In genomic region chr6:54173084-54173483, GRCh38 we compare ENCODE assay signal across 28 cellular contexts.
DNase-seq lines count a peak whose midpoint lies in the region; ATAC-seq lines count a peak whose summit lies in the region.
"Had no signal": no experiment of that assay in that cellular context is flagged by ENCODE, and none has a peak within 500 bp of the region (broad histone marks: within the 10 kb centered on the region; RNA-seq: fewer than 3 reads in every experiment).

No MANE protein-coding gene starts in this region.

- no peaks in the 10 kb centered on the region for H3K4me1 Mint-ChIP-seq in activated CD4-positive, alpha-beta memory T cell treated with anti-CD3 and anti-CD28 coated beads for 36 hours (ENCODE audit: low read depth)
- H3K4me1 Mint-ChIP-seq: B cell; CD8-positive, alpha-beta memory T cell; H9; mesothelial cell of epicardium; natural killer cell; WTC11 had no signal

- peak overlapping the region; percentile 9 for H3K4me2 ChIP-seq in skeletal muscle satellite cell (ENCODE audit: low read length)
- H3K4me2 ChIP-seq: smooth muscle cell had no signal

- H3K4me3 Mint-ChIP-seq in activated CD4-positive, alpha-beta memory T cell treated with anti-CD3 and anti-CD28 coated beads for 36 hours: no peak overlapping the region
- H3K4me3 Mint-ChIP-seq: activated T-helper 1 cell treated with anti-CD3 and anti-CD28 coated beads, Interleukin-12 subunit alpha, Interleukin-12 subunit beta, Interleukin-2, Interleukin-4 antibody, amounts not matched to agents 30 ng/mL and 10 ng/mL and 1 ng/mL, durations not matched to agents 14 hours and 24 hours and 36 hours; B cell; CD8-positive, alpha-beta memory T cell; H9; mesothelial cell of epicardium; natural killer cell; WTC11 had no signal

- no peaks in the 10 kb centered on the region for H3K36me3 ChIP-seq in skeletal muscle satellite cell (ENCODE audit: insufficient read depth, low read length)
- H3K36me3 ChIP-seq: breast epithelium, tibial artery had no signal

- CTCF ChIA-PET in activated CD4-positive, alpha-beta memory T cell treated with anti-CD3 and anti-CD28 coated beads for 36 hours (lab: Charles Lee): no interaction called here

- POLR2A ChIA-PET in activated CD4-positive, alpha-beta memory T cell treated with anti-CD3 and anti-CD28 coated beads for 36 hours (lab: Charles Lee): no interaction called here

- intact Hi-C loops in Right ventricle myocardium superior (cut with DNase I): no loop called here
- intact Hi-C loops in cardiac septum (cut with DNase I): no loop called here
- intact Hi-C loops in activated CD4-positive, alpha-beta memory T cell treated with anti-CD3 and anti-CD28 coated beads for 36 hours (cut with micrococcal nuclease): no loop called here

- no peak overlapping the region for H3K4me3 ChIP-seq in skeletal muscle satellite cell (ENCODE audit: low read length)
- H3K4me3 ChIP-seq: breast epithelium, esophagus muscularis mucosa, smooth muscle cell, tibial artery had no signal

- H3K9me3 Mint-ChIP-seq in activated CD4-positive, alpha-beta memory T cell treated with anti-CD3 and anti-CD28 coated beads for 36 hours: peaks cover 5% of the 10 kb centered on the region
- H3K9me3 Mint-ChIP-seq: activated T-helper 1 cell treated with anti-CD3 and anti-CD28 coated beads, Interleukin-12 subunit alpha, Interleukin-12 subunit beta, Interleukin-2, Interleukin-4 antibody, amounts not matched to agents 30 ng/mL and 10 ng/mL and 1 ng/mL, durations not matched to agents 14 hours and 24 hours and 36 hours had no signal

- no peaks in the 10 kb centered on the region for H3K27me3 Mint-ChIP-seq in activated CD4-positive, alpha-beta memory T cell treated with anti-CD3 and anti-CD28 coated beads for 36 hours
- H3K27me3 Mint-ChIP-seq: B cell; CD8-positive, alpha-beta memory T cell had no signal

- peak overlapping the region; percentile 33 for H3K9ac ChIP-seq in skeletal muscle satellite cell (ENCODE audit: low read depth, low read length)

- ATAC-seq in Right ventricle myocardium superior (ENCODE audit: poor library complexity) (peak; percentile 31), HG02623 (IDR thresholded peaks at IDR 0.05; ENCODE audit: unreplicated experiment) (no peak)
- ATAC-seq: natural killer cell, Right ventricle myocardium inferior, WTC11 had no signal

- H3K27ac Mint-ChIP-seq in activated CD4-positive, alpha-beta memory T cell treated with anti-CD3 and anti-CD28 coated beads for 36 hours: no peak overlapping the region
- H3K27ac Mint-ChIP-seq: activated T-helper 1 cell treated with anti-CD3 and anti-CD28 coated beads, Interleukin-12 subunit alpha, Interleukin-12 subunit beta, Interleukin-2, Interleukin-4 antibody, amounts not matched to agents 30 ng/mL and 10 ng/mL and 1 ng/mL, durations not matched to agents 14 hours and 24 hours and 36 hours; B cell; CD8-positive, alpha-beta memory T cell; H9; mesothelial cell of epicardium; natural killer cell; WTC11 had no signal

- H3K27me3 ChIP-seq in skeletal muscle satellite cell (ENCODE audit: control insufficient read depth, insufficient read depth, low read length): no peaks in the 10 kb centered on the region
- H3K27me3 ChIP-seq: breast epithelium, esophagus muscularis mucosa, tibial artery had no signal

- no peaks in the 10 kb centered on the region for H3K9me3 ChIP-seq in skeletal muscle satellite cell (replicated peaks; ENCODE audit: low read length)
- H3K9me3 ChIP-seq: breast epithelium, esophagus muscularis mucosa, tibial artery had no signal

- peaks cover 13% of the 10 kb centered on the region for H3K4me1 ChIP-seq in skeletal muscle satellite cell (ENCODE audit: control insufficient read depth, insufficient read depth, low read length)
- H3K4me1 ChIP-seq: breast epithelium, esophagus muscularis mucosa, tibial artery had no signal

- DNase-seq in Right ventricle myocardium superior (no peak), cardiac septum (ENCODE audit: low spot score) (no peak), NCI-H226 (peak; percentile 44), fibroblast of gingiva (ENCODE audit: low read depth) (peak; percentile 7)
- DNase-seq in activated CD4-positive, CD25-positive, alpha-beta regulatory T cell (lab: John Stamatoyannopoulos, UW): no peak
- no peak for DNase-seq in activated CD4-positive, alpha-beta memory T cell treated with anti-CD3 and anti-CD28 coated beads for 36 hours
- DNase-seq: activated CD4-positive, alpha-beta T cell treated with anti-CD3 and anti-CD28 coated beads, Interleukin-2, amount 50 U/mL, for 4 hours; activated naive CD4-positive, alpha-beta T cell treated with anti-CD3 and anti-CD28 coated beads, Interleukin-2, amount 50 U/mL, for 16 hours; amygdala; CD8-positive, alpha-beta memory T cell; cortex of kidney; H9; islet precursor cell; KG1; natural killer cell; NCI-H1436 treated with DMSO at 0.1 percent for 48 hours; stimulated activated CD4-positive, alpha-beta T cell treated with anti-CD3 and anti-CD28 coated beads, Interleukin-1b, Interleukin-23, amount 100 ng/mL, for 48 hours; tibial artery had no signal

- H3K36me3 Mint-ChIP-seq in activated CD4-positive, alpha-beta memory T cell treated with anti-CD3 and anti-CD28 coated beads for 36 hours: no peaks in the 10 kb centered on the region
- H3K36me3 Mint-ChIP-seq: CD8-positive, alpha-beta memory T cell; mesothelial cell of epicardium; natural killer cell had no signal

Comparison
In these comparisons a context has a peak if more than half of its experiments do, and no peak if none do; other contexts are left out.
1. DNase-seq: peak in NCI-H226 (single experiment) and fibroblast of gingiva (single experiment); none in Right ventricle myocardium superior (single experiment), cardiac septum (single experiment), activated CD4-positive, CD25-positive, alpha-beta regulatory T cell (0 of 4) and activated CD4-positive, alpha-beta memory T cell treated with anti-CD3 and anti-CD28 coated beads for 36 hours (single experiment).